In genomic region chr10:29243750-29244149, GRCh38 we compare ENCODE assay signal across 13 cellular contexts. TPM values are rescaled to one million over a fixed set of nuclear protein-coding genes. Genes with fewer than 3 reads are reported as not detected.
DNase-seq lines count a peak whose midpoint lies in the region; FAIRE-seq and TF ChIP-seq lines count a peak whose summit lies in the region.
"Had no signal": no experiment of that assay in that cellular context is flagged by ENCODE, and none has a peak within 500 bp of the region (broad histone marks: within the 10 kb centered on the region; RNA-seq: fewer than 3 reads in every experiment).

No MANE protein-coding gene starts in this region.

- no peaks in the 10 kb centered on the region for H3K4me1 ChIP-seq in breast epithelium

- H3K4me3 ChIP-seq in breast epithelium, result no peak overlapping the region

- POLR2A ChIA-PET in MCF 10A (lab: Yijun Ruan, JAX), result no interaction called here

- H3K9me3 ChIP-seq in breast epithelium, result no peaks in the 10 kb centered on the region

- H3K27me3 Mint-ChIP-seq in MCF 10A (ENCODE audit: insufficient read depth, unreplicated experiment) (peaks cover 84% of the 10 kb centered on the region), glutamatergic neuron (ENCODE audit: unreplicated experiment) (peaks cover 2% of the 10 kb centered on the region)

- no peaks in the 10 kb centered on the region for H3K36me3 ChIP-seq in breast epithelium

- H3K36me3 Mint-ChIP-seq in MCF 10A (ENCODE audit: insufficient read depth, unreplicated experiment), result no peaks in the 10 kb centered on the region
- H3K36me3 Mint-ChIP-seq in glutamatergic neuron (ENCODE audit: unreplicated experiment), result no peaks in the 10 kb centered on the region
- H3K36me3 Mint-ChIP-seq: CD4-positive, CD25-positive, alpha-beta regulatory T cell had no signal

- no peaks in the 10 kb centered on the region for H3K27me3 ChIP-seq in breast epithelium

- no peaks in the 10 kb centered on the region for H3K4me1 Mint-ChIP-seq in MCF 10A (ENCODE audit: insufficient read depth, unreplicated experiment)
- no peaks in the 10 kb centered on the region for H3K4me1 Mint-ChIP-seq in glutamatergic neuron (ENCODE audit: low read depth, unreplicated experiment)
- H3K4me1 Mint-ChIP-seq: CD4-positive, CD25-positive, alpha-beta regulatory T cell; central memory CD8-positive, alpha-beta T cell had no signal

- no peak overlapping the region for H3K27ac ChIP-seq in breast epithelium
- H3K27ac ChIP-seq: RWPE1 had no signal

- intact Hi-C loops in MCF 10A (cut with micrococcal nuclease) (loop anchor here (5.0 kb wide), 2 partner anchors 101 to 566 kb away; partner anchors contain the start of gene BAMBI), breast epithelium (cut with DNase I; ENCODE audit: low total_unique reads) (no loop called here)

- no TSS peak for BruUV-seq in MCF 10A (replicated peaks; lab: Mats Ljungman, UMichigan)

- TF ChIP-seq POLR2A in breast epithelium (IDR thresholded peaks at IDR 0.05), result no peak

- CTCF ChIA-PET in MCF 10A (lab: Yijun Ruan, JAX), result interaction anchor here (0.6 kb wide), 1 partner anchor 1149 kb away, joined by 4 read pairs; no protein-coding TSS in a partner anchor

- H3K9me3 Mint-ChIP-seq in MCF 10A (ENCODE audit: unreplicated experiment) (no peaks in the 10 kb centered on the region), glutamatergic neuron (ENCODE audit: unreplicated experiment) (peaks cover 2% of the 10 kb centered on the region)

- in situ Hi-C loops in SK-MEL-5 (cut with HindIII; ENCODE audit: low pct_unique_long_range_greater_than_20kb, low sequenced_read_pairs), result no loop called here

- H3K4me3 Mint-ChIP-seq in MCF 10A (ENCODE audit: unreplicated experiment) (no peak overlapping the region), glutamatergic neuron (ENCODE audit: unreplicated experiment) (no peak overlapping the region)
- H3K4me3 Mint-ChIP-seq: CD4-positive, CD25-positive, alpha-beta regulatory T cell; central memory CD8-positive, alpha-beta T cell had no signal

- no peak overlapping the region for H3K27ac Mint-ChIP-seq in MCF 10A (ENCODE audit: low read depth, unreplicated experiment)
- H3K27ac Mint-ChIP-seq in glutamatergic neuron (ENCODE audit: unreplicated experiment), result no peak overlapping the region
- H3K27ac Mint-ChIP-seq: CD4-positive, CD25-positive, alpha-beta regulatory T cell had no signal

- TF ChIP-seq CTCF in MCF 10A (IDR thresholded peaks at IDR 0.05; ENCODE audit: unreplicated experiment) (peak; percentile 38), breast epithelium (IDR thresholded peaks at IDR 0.05) (no peak), glutamatergic neuron (IDR thresholded peaks at IDR 0.05; ENCODE audit: partially characterized antibody, unreplicated experiment) (peak; percentile 26)

- FAIRE-seq in urothelium cell line (lab: Jason Lieb, UNC), result peak; percentile 72

- DNase-seq in MCF 10A (ENCODE audit: unreplicated experiment) (peak; percentile 41), breast epithelium (ENCODE audit: low spot score in 2 of 2) (no peak), SK-MEL-5 (ENCODE audit: low read depth, low spot score) (peak; percentile 82), glutamatergic neuron (no peak), urothelium cell line (ENCODE audit: low spot score) (no peak), NCI-H2107 treated with DMSO at 0.1 percent for 48 hours (lab: John Stamatoyannopoulos, UW; ENCODE audit: unreplicated experiment) (no peak), GDM1 (lab: John Stamatoyannopoulos, UW) (no peak), DMS79 treated with DMSO at 0.1 percent for 48 hours (lab: John Stamatoyannopoulos, UW) (no peak)
- DNase-seq: CD4-positive, CD25-positive, alpha-beta regulatory T cell; kidney glomerular epithelial cell; right cardiac atrium had no signal

RNA-seq across cellular contexts. Expression of gene LYZL1, which starts 45.1 kb away (rescaled TPM):
- not detected in 2 replicates for total RNA-seq in MCF 10A (2022)
- total RNA-seq in breast epithelium, result not detected
- total RNA-seq in SK-MEL-5 (2014; rRNA removed; shearing (Covaris generic)), result not detected in 2 replicates
- not detected in 2 replicates for polyA plus RNA-seq in SK-MEL-5 (2015; cell fraction: cytosol; rRNA removed)
- polyA plus RNA-seq in SK-MEL-5 (2015; cell fraction: nucleus; rRNA removed), result not detected in 2 replicates
- total RNA-seq in glutamatergic neuron (ENCODE audit: unreplicated experiment), result not detected
- total RNA-seq: CD4-positive, CD25-positive, alpha-beta regulatory T cell; right cardiac atrium had no signal
- polyA plus RNA-seq: CD4-positive, CD25-positive, alpha-beta regulatory T cell; right cardiac atrium had no signal

Comparison
In these comparisons a context has a peak if more than half of its experiments do, and no peak if none do; other contexts are left out.
1. DNase-seq: peak in MCF 10A (single experiment) and SK-MEL-5 (single experiment); none in breast epithelium (0 of 2), glutamatergic neuron (single experiment), urothelium cell line (single experiment), NCI-H2107 treated with DMSO at 0.1 percent for 48 hours (single experiment), GDM1 (single experiment) and DMS79 treated with DMSO at 0.1 percent for 48 hours (single experiment).
2. CTCF ChIP-seq: peak in MCF 10A (single experiment) and glutamatergic neuron (single experiment); none in breast epithelium (0 of 3).